1 cellular context compared by ENCODE assay signal in the genomic region with DNA sequence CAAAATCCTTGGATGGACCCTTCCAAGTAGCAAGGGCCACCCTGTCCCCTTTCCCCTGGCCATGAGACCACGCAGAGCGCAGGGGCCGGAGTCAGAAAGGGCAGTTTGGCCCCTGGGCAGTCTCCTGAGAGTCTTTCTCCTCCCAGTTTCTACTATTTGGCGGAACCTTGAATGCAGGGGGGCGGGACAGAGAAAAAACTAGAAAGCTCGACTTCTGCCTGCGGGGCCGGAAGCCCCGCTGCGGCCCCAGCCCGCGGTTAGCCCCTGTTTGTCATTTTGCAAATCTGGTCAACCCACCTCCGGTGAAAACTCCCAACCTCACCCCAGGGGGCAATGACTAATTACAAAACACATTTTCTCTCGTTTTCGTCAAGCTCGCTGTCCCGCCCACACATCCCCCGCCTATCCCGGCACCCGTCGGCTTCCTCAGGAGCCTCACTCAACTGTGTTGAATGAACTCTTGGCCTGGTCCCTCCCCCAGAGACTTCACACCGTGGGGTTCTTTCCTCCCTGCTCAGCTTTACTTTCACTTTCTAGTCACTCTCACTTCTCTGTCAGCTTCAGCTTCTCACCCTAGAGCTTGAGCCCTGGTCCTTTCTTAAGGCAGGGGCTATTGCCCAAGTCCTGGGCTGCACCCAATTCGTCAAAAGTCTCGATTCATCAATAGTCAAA.
TF ChIP-seq lines count a peak whose summit lies in the region.

No MANE protein-coding gene starts in this region.

TF ChIP-seq in K562, 482 proteins besides CTCF, POLR2A, EP300 and RAD21 (continued from another document):
- TF ChIP-seq, protein P1, sequence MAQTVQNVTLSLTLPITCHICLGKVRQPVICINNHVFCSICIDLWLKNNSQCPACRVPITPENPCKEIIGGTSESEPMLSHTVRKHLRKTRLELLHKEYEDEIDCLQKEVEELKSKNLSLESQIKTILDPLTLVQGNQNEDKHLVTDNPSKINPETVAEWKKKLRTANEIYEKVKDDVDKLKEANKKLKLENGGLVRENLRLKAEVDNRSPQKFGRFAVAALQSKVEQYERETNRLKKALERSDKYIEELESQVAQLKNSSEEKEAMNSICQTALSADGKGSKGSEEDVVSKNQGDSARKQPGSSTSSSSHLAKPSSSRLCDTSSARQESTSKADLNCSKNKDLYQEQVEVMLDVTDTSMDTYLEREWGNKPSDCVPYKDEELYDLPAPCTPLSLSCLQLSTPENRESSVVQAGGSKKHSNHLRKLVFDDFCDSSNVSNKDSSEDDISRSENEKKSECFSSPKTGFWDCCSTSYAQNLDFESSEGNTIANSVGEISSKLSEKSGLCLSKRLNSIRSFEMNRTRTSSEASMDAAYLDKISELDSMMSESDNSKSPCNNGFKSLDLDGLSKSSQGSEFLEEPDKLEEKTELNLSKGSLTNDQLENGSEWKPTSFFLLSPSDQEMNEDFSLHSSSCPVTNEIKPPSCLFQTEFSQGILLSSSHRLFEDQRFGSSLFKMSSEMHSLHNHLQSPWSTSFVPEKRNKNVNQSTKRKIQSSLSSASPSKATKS (CRISPR knock-in tag; IDR thresholded peaks at IDR 0.05), result no peak
- TF ChIP-seq CBX5 (IDR thresholded peaks at IDR 0.05; ENCODE audit: borderline replicate concordance, low read depth), result no peak
- TF ChIP-seq BDP1 (IDR thresholded peaks at IDR 0.05; ENCODE audit: insufficient read depth, insufficient read length), result no peak
- no peak for TF ChIP-seq ZNF551 (CRISPR knock-in tag; IDR thresholded peaks at IDR 0.05)
- TF ChIP-seq, protein P2, sequence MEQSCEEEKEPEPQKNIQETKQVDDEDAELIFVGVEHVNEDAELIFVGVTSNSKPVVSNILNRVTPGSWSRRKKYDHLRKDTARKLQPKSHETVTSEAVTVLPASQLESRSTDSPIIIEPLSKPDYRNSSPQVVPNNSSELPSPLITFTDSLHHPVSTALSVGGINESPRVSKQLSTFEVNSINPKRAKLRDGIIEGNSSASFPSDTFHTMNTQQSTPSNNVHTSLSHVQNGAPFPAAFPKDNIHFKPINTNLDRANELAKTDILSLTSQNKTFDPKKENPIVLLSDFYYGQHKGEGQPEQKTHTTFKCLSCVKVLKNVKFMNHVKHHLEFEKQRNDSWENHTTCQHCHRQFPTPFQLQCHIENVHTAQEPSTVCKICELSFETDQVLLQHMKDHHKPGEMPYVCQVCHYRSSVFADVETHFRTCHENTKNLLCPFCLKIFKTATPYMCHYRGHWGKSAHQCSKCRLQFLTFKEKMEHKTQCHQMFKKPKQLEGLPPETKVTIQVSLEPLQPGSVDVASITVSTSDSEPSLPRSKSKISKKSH (CRISPR knock-in tag; IDR thresholded peaks at IDR 0.05), result no peak
- no peak for TF ChIP-seq SAP30 (IDR thresholded peaks at IDR 0.05; ENCODE audit: borderline replicate concordance, insufficient read depth, low read depth, low read length, poor library complexity, severe bottlenecking)
- TF ChIP-seq, protein P3, sequence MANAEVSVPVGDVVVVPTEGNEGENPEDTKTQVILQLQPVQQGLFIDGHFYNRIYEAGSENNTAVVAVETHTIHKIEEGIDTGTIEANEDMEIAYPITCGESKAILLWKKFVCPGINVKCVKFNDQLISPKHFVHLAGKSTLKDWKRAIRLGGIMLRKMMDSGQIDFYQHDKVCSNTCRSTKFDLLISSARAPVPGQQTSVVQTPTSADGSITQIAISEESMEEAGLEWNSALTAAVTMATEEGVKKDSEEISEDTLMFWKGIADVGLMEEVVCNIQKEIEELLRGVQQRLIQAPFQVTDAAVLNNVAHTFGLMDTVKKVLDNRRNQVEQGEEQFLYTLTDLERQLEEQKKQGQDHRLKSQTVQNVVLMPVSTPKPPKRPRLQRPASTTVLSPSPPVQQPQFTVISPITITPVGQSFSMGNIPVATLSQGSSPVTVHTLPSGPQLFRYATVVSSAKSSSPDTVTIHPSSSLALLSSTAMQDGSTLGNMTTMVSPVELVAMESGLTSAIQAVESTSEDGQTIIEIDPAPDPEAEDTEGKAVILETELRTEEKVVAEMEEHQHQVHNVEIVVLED (CRISPR knock-in tag; IDR thresholded peaks at IDR 0.05), result no peak
- no peak for TF ChIP-seq CAMTA2 (CRISPR knock-in tag; conservative IDR thresholded peaks at IDR 0.05)
- TF ChIP-seq HMGN3 (IDR thresholded peaks at IDR 0.05; ENCODE audit: borderline replicate concordance, extremely low read depth, insufficient read length, low read depth, low read length), result peak; percentile 77
- TF ChIP-seq ZNF75A (CRISPR knock-in tag; IDR thresholded peaks at IDR 0.05), result no peak
- no peak for TF ChIP-seq RBM39 (optimal IDR thresholded peaks at IDR 0.05; ENCODE audit: low read depth, low read length)
- TF ChIP-seq SIN3B (IDR thresholded peaks at IDR 0.05; ENCODE audit: low read depth), result no peak
- TF ChIP-seq MCM7 (IDR thresholded peaks at IDR 0.05), result no peak
- TF ChIP-seq TEAD4 (IDR thresholded peaks at IDR 0.05; ENCODE audit: low read length), result peak; percentile 43; the same call in 1 of the 2 replicates
- TF ChIP-seq TEAD4 (CRISPR knock-in tag; IDR thresholded peaks at IDR 0.05; ENCODE audit: borderline replicate concordance), result no peak
- TF ChIP-seq CBX2 (IDR thresholded peaks at IDR 0.05; ENCODE audit: insufficient read depth, low read length, poor library complexity, severe bottlenecking), result no peak
- TF ChIP-seq HOXB6 (CRISPR knock-in tag; IDR thresholded peaks at IDR 0.05; ENCODE audit: borderline replicate concordance), result no peak
- TF ChIP-seq, protein P4, sequence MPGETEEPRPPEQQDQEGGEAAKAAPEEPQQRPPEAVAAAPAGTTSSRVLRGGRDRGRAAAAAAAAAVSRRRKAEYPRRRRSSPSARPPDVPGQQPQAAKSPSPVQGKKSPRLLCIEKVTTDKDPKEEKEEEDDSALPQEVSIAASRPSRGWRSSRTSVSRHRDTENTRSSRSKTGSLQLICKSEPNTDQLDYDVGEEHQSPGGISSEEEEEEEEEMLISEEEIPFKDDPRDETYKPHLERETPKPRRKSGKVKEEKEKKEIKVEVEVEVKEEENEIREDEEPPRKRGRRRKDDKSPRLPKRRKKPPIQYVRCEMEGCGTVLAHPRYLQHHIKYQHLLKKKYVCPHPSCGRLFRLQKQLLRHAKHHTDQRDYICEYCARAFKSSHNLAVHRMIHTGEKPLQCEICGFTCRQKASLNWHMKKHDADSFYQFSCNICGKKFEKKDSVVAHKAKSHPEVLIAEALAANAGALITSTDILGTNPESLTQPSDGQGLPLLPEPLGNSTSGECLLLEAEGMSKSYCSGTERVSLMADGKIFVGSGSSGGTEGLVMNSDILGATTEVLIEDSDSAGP (CRISPR knock-in tag; IDR thresholded peaks at IDR 0.05), result no peak
- peak; percentile 98 for TF ChIP-seq EGR1 (conservative IDR thresholded peaks at IDR 0.05)
- TF ChIP-seq CBX3 (IDR thresholded peaks at IDR 0.05; ENCODE audit: borderline replicate concordance in 1 of 2, low read length in 2 of 2), result no peak
- TF ChIP-seq ARID2 (IDR thresholded peaks at IDR 0.05), result no peak
- TF ChIP-seq RFX7 (CRISPR knock-in tag; IDR thresholded peaks at IDR 0.05), result no peak
- TF ChIP-seq MTF1 (CRISPR knock-in tag; IDR thresholded peaks at IDR 0.05; ENCODE audit: borderline replicate concordance), result no peak
- TF ChIP-seq KLF6 (CRISPR knock-in tag; IDR thresholded peaks at IDR 0.05; ENCODE audit: borderline replicate concordance), result no peak
- TF ChIP-seq, protein P5, sequence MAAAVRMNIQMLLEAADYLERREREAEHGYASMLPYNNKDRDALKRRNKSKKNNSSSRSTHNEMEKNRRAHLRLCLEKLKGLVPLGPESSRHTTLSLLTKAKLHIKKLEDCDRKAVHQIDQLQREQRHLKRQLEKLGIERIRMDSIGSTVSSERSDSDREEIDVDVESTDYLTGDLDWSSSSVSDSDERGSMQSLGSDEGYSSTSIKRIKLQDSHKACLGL (CRISPR knock-in tag; IDR thresholded peaks at IDR 0.05; ENCODE audit: borderline replicate concordance, poor library complexity, severe bottlenecking), result no peak
- no peak for TF ChIP-seq ZNF124 (CRISPR knock-in tag; IDR thresholded peaks at IDR 0.05)
- no peak for TF ChIP-seq HNRNPLL (IDR thresholded peaks at IDR 0.05; ENCODE audit: low read depth, low read length, poor library complexity, severe bottlenecking)
- TF ChIP-seq POU5F1 (IDR thresholded peaks at IDR 0.05; ENCODE audit: borderline replicate concordance, low read depth, low read length, partially characterized antibody), result no peak
- TF ChIP-seq RBM34 (IDR thresholded peaks at IDR 0.05; ENCODE audit: borderline replicate concordance, insufficient read depth, low read length), result no peak
- no peak for TF ChIP-seq CBX8 (IDR thresholded peaks at IDR 0.05; ENCODE audit: borderline replicate concordance, extremely low read depth, low read depth, low read length, poor library complexity, severe bottlenecking)
- TF ChIP-seq SUPT5H (IDR thresholded peaks at IDR 0.05), result no peak
- TF ChIP-seq, protein P6, sequence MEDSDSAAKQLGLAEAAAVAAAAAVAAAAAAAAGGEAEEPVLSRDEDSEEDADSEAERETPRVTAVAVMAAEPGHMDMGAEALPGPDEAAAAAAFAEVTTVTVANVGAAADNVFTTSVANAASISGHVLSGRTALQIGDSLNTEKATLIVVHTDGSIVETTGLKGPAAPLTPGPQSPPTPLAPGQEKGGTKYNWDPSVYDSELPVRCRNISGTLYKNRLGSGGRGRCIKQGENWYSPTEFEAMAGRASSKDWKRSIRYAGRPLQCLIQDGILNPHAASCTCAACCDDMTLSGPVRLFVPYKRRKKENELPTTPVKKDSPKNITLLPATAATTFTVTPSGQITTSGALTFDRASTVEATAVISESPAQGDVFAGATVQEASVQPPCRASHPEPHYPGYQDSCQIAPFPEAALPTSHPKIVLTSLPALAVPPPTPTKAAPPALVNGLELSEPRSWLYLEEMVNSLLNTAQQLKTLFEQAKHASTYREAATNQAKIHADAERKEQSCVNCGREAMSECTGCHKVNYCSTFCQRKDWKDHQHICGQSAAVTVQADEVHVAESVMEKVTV (CRISPR knock-in tag; IDR thresholded peaks at IDR 0.05), result no peak
- no peak for TF ChIP-seq ZFP36 (IDR thresholded peaks at IDR 0.05; ENCODE audit: low read depth, low read length, partially characterized antibody)
- no peak for TF ChIP-seq TRIM24 (IDR thresholded peaks at IDR 0.05)
- TF ChIP-seq ZNF239 (CRISPR knock-in tag; IDR thresholded peaks at IDR 0.05), result no peak
- peak; percentile 98 for TF ChIP-seq PHF21A (IDR thresholded peaks at IDR 0.05; ENCODE audit: borderline replicate concordance, low read depth)
- no peak for TF ChIP-seq RAD51 (IDR thresholded peaks at IDR 0.05; ENCODE audit: borderline replicate concordance, low read depth)
- no peak for TF ChIP-seq ELF2 (CRISPR knock-in tag; IDR thresholded peaks at IDR 0.05)
- no peak for TF ChIP-seq SMAD2 (IDR thresholded peaks at IDR 0.05; ENCODE audit: low read depth, low read length)
- TF ChIP-seq, protein P7, sequence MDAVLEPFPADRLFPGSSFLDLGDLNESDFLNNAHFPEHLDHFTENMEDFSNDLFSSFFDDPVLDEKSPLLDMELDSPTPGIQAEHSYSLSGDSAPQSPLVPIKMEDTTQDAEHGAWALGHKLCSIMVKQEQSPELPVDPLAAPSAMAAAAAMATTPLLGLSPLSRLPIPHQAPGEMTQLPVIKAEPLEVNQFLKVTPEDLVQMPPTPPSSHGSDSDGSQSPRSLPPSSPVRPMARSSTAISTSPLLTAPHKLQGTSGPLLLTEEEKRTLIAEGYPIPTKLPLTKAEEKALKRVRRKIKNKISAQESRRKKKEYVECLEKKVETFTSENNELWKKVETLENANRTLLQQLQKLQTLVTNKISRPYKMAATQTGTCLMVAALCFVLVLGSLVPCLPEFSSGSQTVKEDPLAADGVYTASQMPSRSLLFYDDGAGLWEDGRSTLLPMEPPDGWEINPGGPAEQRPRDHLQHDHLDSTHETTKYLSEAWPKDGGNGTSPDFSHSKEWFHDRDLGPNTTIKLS (IDR thresholded peaks at IDR 0.05; ENCODE audit: borderline replicate concordance, low read depth), result peak; percentile 30; the same call in 1 of the 2 replicates
- no peak for TF ChIP-seq ZNF217 (CRISPR knock-in tag; IDR thresholded peaks at IDR 0.05)
